Comparison of ENCODE assay signal across 1 cellular context in the genomic region with DNA sequence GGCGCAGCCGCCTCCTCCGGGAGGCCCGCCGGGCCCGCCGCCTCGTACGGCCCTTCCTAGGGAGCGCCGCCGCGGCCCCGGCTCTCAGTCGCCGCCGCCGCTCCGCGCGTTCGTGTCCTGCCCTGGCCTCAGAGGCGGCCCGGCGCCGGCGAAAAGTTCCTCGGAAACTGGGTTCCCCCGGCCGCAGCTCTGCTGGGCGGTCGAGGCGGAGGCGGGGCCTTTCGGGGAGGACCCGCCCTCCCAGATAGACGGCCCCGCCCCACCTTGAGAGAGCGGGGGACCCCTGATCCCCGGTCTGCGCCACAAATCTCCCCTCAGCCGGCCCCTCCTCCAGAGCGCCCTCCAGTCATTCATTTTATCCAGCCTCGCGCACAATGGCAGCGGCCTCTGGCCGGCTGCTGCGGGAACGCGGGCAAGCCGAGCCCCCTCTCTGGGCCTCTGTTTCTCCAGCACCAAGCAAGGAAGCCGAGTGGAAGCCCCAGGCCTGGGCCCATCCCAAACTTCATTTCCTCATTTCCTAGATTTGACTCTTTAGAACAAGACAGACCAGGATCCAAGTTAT.
A peak's percentile ranks its signal among the peaks of the same experiment; 100 is the strongest.
TF ChIP-seq lines count a peak whose summit lies in the region.

Gene SREBF1 (minus strand): TSS at position 169 of the 562 bp plus-strand sequence. CDS start 169 bp downstream, outside the sequence.

TF ChIP-seq in HepG2, 621 proteins besides CTCF, POLR2A, EP300 and RAD21 (continued from another document and continues in another):
- TF ChIP-seq ZNF503 (CRISPR knock-in tag; IDR thresholded peaks at IDR 0.05) (no peak), ZBTB42 (CRISPR knock-in tag; IDR thresholded peaks at IDR 0.05) (no peak; the same call in 1 of the 2 replicates), MXI1 (IDR thresholded peaks at IDR 0.05; ENCODE audit: borderline replicate concordance, low read depth, low read length) (no peak), ZFP36 (IDR thresholded peaks at IDR 0.05; ENCODE audit: borderline replicate concordance, low read depth, low read length, partially characterized antibody) (no peak), ZNF879 (CRISPR knock-in tag; IDR thresholded peaks at IDR 0.05) (no peak), POGZ (CRISPR knock-in tag; IDR thresholded peaks at IDR 0.05) (no peak), ZNF329 (CRISPR knock-in tag; IDR thresholded peaks at IDR 0.05; ENCODE audit: low read depth) (no peak), ZNF451 (CRISPR knock-in tag; IDR thresholded peaks at IDR 0.05) (no peak), JUND (CRISPR knock-in tag; IDR thresholded peaks at IDR 0.05) (no peak), ZNF777 (CRISPR knock-in tag; IDR thresholded peaks at IDR 0.05) (no peak), ZNF251 (CRISPR knock-in tag; IDR thresholded peaks at IDR 0.05) (no peak), PPARG (CRISPR knock-in tag; conservative IDR thresholded peaks at IDR 0.05) (no peak), RBM22 (optimal IDR thresholded peaks at IDR 0.05; ENCODE audit: low read length) (no peak), MAFF (IDR thresholded peaks at IDR 0.05; ENCODE audit: low read depth, low read length) (no peak), ZNF280D (CRISPR knock-in tag; IDR thresholded peaks at IDR 0.05) (no peak), KDM4B (CRISPR knock-in tag; IDR thresholded peaks at IDR 0.05) (no peak), CREM (IDR thresholded peaks at IDR 0.05) (no peak; the same call in 1 of the 2 replicates), CREM (CRISPR knock-in tag; IDR thresholded peaks at IDR 0.05) (no peak), NKX3-1 (CRISPR knock-in tag; IDR thresholded peaks at IDR 0.05) (no peak), ZNF790 (CRISPR knock-in tag; IDR thresholded peaks at IDR 0.05; ENCODE audit: borderline replicate concordance) (0 out of 2 replicates have a peak, but pooled peaks have one; percentile 31), ATF1 (CRISPR knock-in tag; IDR thresholded peaks at IDR 0.05) (no peak), SOX13 (IDR thresholded peaks at IDR 0.05) (no peak), SOX13 (CRISPR knock-in tag; conservative IDR thresholded peaks at IDR 0.05 in 1 of 2, IDR thresholded peaks at IDR 0.05 in 1 of 2) (peak in 1 of 2 experiments; percentile 18; a peak in 1 of 4 replicates), ZMAT3 (CRISPR knock-in tag; conservative IDR thresholded peaks at IDR 0.05) (no peak), ZNF792 (CRISPR knock-in tag; IDR thresholded peaks at IDR 0.05) (no peak), ZNF615 (CRISPR knock-in tag; IDR thresholded peaks at IDR 0.05; ENCODE audit: borderline replicate concordance) (no peak), MED1 (CRISPR knock-in tag; IDR thresholded peaks at IDR 0.05) (no peak), PHF20 (CRISPR knock-in tag; IDR thresholded peaks at IDR 0.05) (no peak), NR3C1 (CRISPR knock-in tag; IDR thresholded peaks at IDR 0.05) (no peak), TBX3 (IDR thresholded peaks at IDR 0.05; ENCODE audit: borderline replicate concordance) (no peak), THYN1 (CRISPR knock-in tag; IDR thresholded peaks at IDR 0.05; ENCODE audit: borderline replicate concordance, low read depth) (no peak), THAP11 (CRISPR knock-in tag; IDR thresholded peaks at IDR 0.05) (0 out of 2 replicates have a peak, but pooled peaks have one; percentile 31), ZNF256 (CRISPR knock-in tag; conservative IDR thresholded peaks at IDR 0.05) (no peak), HDAC2 (CRISPR knock-in tag; IDR thresholded peaks at IDR 0.05) (no peak), STAT5B (CRISPR knock-in tag; IDR thresholded peaks at IDR 0.05) (no peak), ZMYM3 (CRISPR knock-in tag; IDR thresholded peaks at IDR 0.05) (no peak; the same call in 1 of the 2 replicates), ZNF44 (CRISPR knock-in tag; IDR thresholded peaks at IDR 0.05) (no peak)
- TF ChIP-seq, protein P1, sequence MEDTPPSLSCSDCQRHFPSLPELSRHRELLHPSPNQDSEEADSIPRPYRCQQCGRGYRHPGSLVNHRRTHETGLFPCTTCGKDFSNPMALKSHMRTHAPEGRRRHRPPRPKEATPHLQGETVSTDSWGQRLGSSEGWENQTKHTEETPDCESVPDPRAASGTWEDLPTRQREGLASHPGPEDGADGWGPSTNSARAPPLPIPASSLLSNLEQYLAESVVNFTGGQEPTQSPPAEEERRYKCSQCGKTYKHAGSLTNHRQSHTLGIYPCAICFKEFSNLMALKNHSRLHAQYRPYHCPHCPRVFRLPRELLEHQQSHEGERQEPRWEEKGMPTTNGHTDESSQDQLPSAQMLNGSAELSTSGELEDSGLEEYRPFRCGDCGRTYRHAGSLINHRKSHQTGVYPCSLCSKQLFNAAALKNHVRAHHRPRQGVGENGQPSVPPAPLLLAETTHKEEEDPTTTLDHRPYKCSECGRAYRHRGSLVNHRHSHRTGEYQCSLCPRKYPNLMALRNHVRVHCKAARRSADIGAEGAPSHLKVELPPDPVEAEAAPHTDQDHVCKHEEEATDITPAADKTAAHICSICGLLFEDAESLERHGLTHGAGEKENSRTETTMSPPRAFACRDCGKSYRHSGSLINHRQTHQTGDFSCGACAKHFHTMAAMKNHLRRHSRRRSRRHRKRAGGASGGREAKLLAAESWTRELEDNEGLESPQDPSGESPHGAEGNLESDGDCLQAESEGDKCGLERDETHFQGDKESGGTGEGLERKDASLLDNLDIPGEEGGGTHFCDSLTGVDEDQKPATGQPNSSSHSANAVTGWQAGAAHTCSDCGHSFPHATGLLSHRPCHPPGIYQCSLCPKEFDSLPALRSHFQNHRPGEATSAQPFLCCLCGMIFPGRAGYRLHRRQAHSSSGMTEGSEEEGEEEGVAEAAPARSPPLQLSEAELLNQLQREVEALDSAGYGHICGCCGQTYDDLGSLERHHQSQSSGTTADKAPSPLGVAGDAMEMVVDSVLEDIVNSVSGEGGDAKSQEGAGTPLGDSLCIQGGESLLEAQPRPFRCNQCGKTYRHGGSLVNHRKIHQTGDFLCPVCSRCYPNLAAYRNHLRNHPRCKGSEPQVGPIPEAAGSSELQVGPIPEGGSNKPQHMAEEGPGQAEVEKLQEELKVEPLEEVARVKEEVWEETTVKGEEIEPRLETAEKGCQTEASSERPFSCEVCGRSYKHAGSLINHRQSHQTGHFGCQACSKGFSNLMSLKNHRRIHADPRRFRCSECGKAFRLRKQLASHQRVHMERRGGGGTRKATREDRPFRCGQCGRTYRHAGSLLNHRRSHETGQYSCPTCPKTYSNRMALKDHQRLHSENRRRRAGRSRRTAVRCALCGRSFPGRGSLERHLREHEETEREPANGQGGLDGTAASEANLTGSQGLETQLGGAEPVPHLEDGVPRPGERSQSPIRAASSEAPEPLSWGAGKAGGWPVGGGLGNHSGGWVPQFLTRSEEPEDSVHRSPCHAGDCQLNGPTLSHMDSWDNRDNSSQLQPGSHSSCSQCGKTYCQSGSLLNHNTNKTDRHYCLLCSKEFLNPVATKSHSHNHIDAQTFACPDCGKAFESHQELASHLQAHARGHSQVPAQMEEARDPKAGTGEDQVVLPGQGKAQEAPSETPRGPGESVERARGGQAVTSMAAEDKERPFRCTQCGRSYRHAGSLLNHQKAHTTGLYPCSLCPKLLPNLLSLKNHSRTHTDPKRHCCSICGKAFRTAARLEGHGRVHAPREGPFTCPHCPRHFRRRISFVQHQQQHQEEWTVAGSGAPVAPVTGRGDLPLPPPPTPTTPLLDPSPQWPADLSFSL (CRISPR knock-in tag; IDR thresholded peaks at IDR 0.05), result no peak
- TF ChIP-seq, protein P2, sequence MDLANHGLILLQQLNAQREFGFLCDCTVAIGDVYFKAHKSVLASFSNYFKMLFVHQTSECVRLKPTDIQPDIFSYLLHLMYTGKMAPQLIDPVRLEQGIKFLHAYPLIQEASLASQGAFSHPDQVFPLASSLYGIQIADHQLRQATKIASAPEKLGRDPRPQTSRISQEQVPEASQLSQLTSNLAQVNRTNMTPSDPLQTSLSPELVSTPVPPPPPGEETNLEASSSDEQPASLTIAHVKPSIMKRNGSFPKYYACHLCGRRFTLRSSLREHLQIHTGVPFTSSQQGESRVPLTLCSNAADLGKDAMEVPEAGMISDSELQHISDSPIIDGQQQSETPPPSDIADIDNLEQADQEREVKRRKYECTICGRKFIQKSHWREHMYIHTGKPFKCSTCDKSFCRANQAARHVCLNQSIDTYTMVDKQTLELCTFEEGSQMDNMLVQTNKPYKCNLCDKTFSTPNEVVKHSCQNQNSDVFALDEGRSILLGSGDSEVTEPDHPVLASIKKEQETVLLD (CRISPR knock-in tag; IDR thresholded peaks at IDR 0.05; ENCODE audit: low read depth), result no peak
- TF ChIP-seq, protein P3, sequence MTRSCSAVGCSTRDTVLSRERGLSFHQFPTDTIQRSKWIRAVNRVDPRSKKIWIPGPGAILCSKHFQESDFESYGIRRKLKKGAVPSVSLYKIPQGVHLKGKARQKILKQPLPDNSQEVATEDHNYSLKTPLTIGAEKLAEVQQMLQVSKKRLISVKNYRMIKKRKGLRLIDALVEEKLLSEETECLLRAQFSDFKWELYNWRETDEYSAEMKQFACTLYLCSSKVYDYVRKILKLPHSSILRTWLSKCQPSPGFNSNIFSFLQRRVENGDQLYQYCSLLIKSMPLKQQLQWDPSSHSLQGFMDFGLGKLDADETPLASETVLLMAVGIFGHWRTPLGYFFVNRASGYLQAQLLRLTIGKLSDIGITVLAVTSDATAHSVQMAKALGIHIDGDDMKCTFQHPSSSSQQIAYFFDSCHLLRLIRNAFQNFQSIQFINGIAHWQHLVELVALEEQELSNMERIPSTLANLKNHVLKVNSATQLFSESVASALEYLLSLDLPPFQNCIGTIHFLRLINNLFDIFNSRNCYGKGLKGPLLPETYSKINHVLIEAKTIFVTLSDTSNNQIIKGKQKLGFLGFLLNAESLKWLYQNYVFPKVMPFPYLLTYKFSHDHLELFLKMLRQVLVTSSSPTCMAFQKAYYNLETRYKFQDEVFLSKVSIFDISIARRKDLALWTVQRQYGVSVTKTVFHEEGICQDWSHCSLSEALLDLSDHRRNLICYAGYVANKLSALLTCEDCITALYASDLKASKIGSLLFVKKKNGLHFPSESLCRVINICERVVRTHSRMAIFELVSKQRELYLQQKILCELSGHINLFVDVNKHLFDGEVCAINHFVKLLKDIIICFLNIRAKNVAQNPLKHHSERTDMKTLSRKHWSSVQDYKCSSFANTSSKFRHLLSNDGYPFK (CRISPR knock-in tag; IDR thresholded peaks at IDR 0.05; ENCODE audit: borderline replicate concordance), result no peak
- TF ChIP-seq, protein P4, sequence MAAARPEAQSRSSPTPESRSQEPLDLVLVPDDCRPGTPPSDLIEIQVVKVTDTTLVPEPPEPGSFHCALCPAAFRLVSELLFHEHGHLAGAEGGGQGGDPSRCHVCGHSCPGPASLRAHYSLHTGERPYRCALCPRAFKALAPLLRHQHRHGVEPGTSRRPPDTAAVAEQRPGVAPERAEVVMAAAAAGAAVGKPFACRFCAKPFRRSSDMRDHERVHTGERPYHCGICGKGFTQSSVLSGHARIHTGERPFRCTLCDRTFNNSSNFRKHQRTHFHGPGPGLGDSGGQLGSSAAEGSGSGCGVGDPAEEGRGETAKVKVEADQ (CRISPR knock-in tag; IDR thresholded peaks at IDR 0.05; ENCODE audit: borderline replicate concordance), result no peak
- TF ChIP-seq, protein P5, sequence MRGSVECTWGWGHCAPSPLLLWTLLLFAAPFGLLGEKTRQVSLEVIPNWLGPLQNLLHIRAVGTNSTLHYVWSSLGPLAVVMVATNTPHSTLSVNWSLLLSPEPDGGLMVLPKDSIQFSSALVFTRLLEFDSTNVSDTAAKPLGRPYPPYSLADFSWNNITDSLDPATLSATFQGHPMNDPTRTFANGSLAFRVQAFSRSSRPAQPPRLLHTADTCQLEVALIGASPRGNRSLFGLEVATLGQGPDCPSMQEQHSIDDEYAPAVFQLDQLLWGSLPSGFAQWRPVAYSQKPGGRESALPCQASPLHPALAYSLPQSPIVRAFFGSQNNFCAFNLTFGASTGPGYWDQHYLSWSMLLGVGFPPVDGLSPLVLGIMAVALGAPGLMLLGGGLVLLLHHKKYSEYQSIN (CRISPR knock-in tag; IDR thresholded peaks at IDR 0.05; ENCODE audit: borderline replicate concordance), result no peak
- TF ChIP-seq, protein P6, sequence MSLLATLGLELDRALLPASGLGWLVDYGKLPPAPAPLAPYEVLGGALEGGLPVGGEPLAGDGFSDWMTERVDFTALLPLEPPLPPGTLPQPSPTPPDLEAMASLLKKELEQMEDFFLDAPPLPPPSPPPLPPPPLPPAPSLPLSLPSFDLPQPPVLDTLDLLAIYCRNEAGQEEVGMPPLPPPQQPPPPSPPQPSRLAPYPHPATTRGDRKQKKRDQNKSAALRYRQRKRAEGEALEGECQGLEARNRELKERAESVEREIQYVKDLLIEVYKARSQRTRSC (CRISPR knock-in tag; IDR thresholded peaks at IDR 0.05; ENCODE audit: low read depth), result no peak; the same call in 1 of the 2 replicates
